8 cellular contexts compared by ENCODE assay signal in genomic region chr2:234289789-234290188, GRCh38.
DNase-seq lines count a peak whose midpoint lies in the region; ATAC-seq and TF ChIP-seq lines count a peak whose summit lies in the region.

No MANE protein-coding gene starts in this region.

- no peak overlapping the region for H3K4me3 ChIP-seq in BE2C (ENCODE audit: low read depth, low read length)

- no peaks in the 10 kb centered on the region for H3K27me3 Mint-ChIP-seq in HFFc6 (ENCODE audit: insufficient read depth)

- H3K4me1 ChIP-seq in BE2C: peaks cover 2% of the 10 kb centered on the region; the same call in 1 of the 2 replicates

- H3K4me3 Mint-ChIP-seq in HFFc6: no peak overlapping the region

- no peaks in the 10 kb centered on the region for H3K27me3 ChIP-seq in BE2C

- no peak for ATAC-seq in GM19351 (IDR thresholded peaks at IDR 0.05; ENCODE audit: unreplicated experiment)

- H3K36me3 ChIP-seq in BE2C: no peaks in the 10 kb centered on the region

- peaks cover 44% of the 10 kb centered on the region for H3K4me1 Mint-ChIP-seq in HFFc6 (ENCODE audit: low read depth)

- H3K9me3 Mint-ChIP-seq in HFFc6: no peaks in the 10 kb centered on the region

- peak overlapping the region; percentile 58 for H3K27ac Mint-ChIP-seq in HFFc6

- H3K36me3 Mint-ChIP-seq in HFFc6 (ENCODE audit: low read depth): no peaks in the 10 kb centered on the region

- DNase-seq in HFFc6 (peak; percentile 78), epidermal melanocyte (ENCODE audit: insufficient read length, low spot score) (peak; percentile 50), cortex of kidney (lab: John Stamatoyannopoulos, UW) (no peak), NCI-H82 (lab: John Stamatoyannopoulos, UW) (no peak), BE2C (no peak)
- peak; percentile 60 for DNase-seq in activated CD4-positive, CD25-positive, alpha-beta regulatory T cell treated with anti-CD3 and anti-CD28 coated beads, Interleukin-2, amount 50 U/mL, for 72 hours
- DNase-seq in stimulated activated CD8-positive, alpha-beta memory T cell treated with anti-CD3 and anti-CD28 coated beads, Interleukin-15, amount 100 ng/mL, for 48 hours (ENCODE audit: low read depth in 2 of 2): peak; percentile 38 to 51

- H3K9me3 ChIP-seq in BE2C: no peaks in the 10 kb centered on the region

- no peak for TF ChIP-seq CTCF in HFFc6 (IDR thresholded peaks at IDR 0.05)
- no peak for TF ChIP-seq CTCF in BE2C (IDR thresholded peaks at IDR 0.05; ENCODE audit: low read depth, low read length)

Comparison
In these comparisons a context has a peak if more than half of its experiments do, and no peak if none do; other contexts are left out.
1. DNase-seq: peak in HFFc6 (single experiment), activated CD4-positive, CD25-positive, alpha-beta regulatory T cell treated with anti-CD3 and anti-CD28 coated beads, Interleukin-2, amount 50 U/mL, for 72 hours (single experiment), epidermal melanocyte (single experiment) and stimulated activated CD8-positive, alpha-beta memory T cell treated with anti-CD3 and anti-CD28 coated beads, Interleukin-15, amount 100 ng/mL, for 48 hours (2 of 2); none in cortex of kidney (single experiment), NCI-H82 (single experiment) and BE2C (single experiment).